In the genomic region with DNA sequence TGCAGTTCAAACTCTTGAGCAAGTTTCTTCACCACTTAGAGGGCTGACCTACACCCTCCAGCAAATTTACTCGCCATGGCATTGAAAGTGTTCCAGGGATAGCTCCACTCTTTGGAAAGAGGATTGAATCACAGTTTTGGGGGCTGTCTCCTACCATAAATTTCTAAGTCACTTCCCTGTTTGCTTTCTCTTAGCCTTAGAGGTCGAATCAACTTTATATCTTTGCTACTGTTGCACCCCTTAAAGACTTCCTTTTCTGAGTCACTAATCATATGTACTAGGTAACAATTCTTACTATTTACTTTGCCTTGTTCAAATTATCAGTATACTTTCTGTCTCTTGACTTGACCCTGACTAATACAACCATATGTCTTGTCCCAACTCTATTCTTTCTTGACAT, we compare ENCODE assay signal across 30 cellular contexts.
"Had no signal": no experiment of that assay in that cellular context is flagged by ENCODE, and none has a peak within 500 bp of the region (broad histone marks: within the 10 kb centered on the region; RNA-seq: fewer than 3 reads in every experiment).

No MANE protein-coding gene starts in this region.

- H3K4me3 ChIP-seq: ascending aorta, breast epithelium, coronary artery, dorsolateral prefrontal cortex had no signal

- H3K36me3 ChIP-seq: ascending aorta, breast epithelium, WERI-Rb-1 had no signal

- H3K27me3 ChIP-seq: ascending aorta, breast epithelium, dorsolateral prefrontal cortex had no signal

- H3K27ac ChIP-seq: ascending aorta, breast epithelium, coronary artery, dorsolateral prefrontal cortex, WERI-Rb-1 had no signal

- ATAC-seq: activated CD4-positive, alpha-beta T cell treated with anti-CD3 and anti-CD28 coated beads for 36 hours; activated CD4-positive, CD25-positive, alpha-beta regulatory T cell treated with anti-CD3 and anti-CD28 coated beads, Interleukin-2, amount 50 U/mL, for 24 hours; activated CD8-positive, alpha-beta memory T cell treated with anti-CD3 and anti-CD28 coated beads, Interleukin-2, amount 10 ng/mL, durations not matched to agents 7 days and 5 days; activated CD8-positive, alpha-beta T cell treated with anti-CD3 and anti-CD28 coated beads, Interleukin-2, amount 10 ng/mL, durations not matched to agents 7 days and 5 days; esophagus mucosa had no signal

- H3K9me3 ChIP-seq: ascending aorta, breast epithelium had no signal

- DNase-seq: activated B cell treated with CpG ODN at 0.5 μM for 24 hours; activated CD4-positive, alpha-beta memory T cell treated with anti-CD3 and anti-CD28 coated beads for 36 hours; activated CD4-positive, alpha-beta T cell treated with anti-CD3 and anti-CD28 coated beads for 36 hours; activated CD4-positive, alpha-beta T cell treated with anti-CD3 and anti-CD28 coated beads, Interleukin-2, amount 10 ng/mL, durations not matched to agents 24 days and 14 days; activated CD8-positive, alpha-beta memory T cell treated with anti-CD3 and anti-CD28 coated beads, Interleukin-2, amount 10 ng/mL, durations not matched to agents 7 days and 5 days; activated CD8-positive, alpha-beta memory T cell treated with anti-CD3 and anti-CD28 coated beads, Interleukin-2, amount 50 U/mL, for 4 hours; activated CD8-positive, alpha-beta T cell treated with anti-CD3 and anti-CD28 coated beads, Interleukin-2, amount 10 ng/mL, durations not matched to agents 7 days and 5 days; activated effector memory CD4-positive, alpha-beta T cell treated with anti-CD3 and anti-CD28 coated beads, Interleukin-2, amount 50 U/mL, for 16 hours; activated naive CD4-positive, alpha-beta T cell treated with anti-CD3 and anti-CD28 coated beads for 36 hours; activated naive CD8-positive, alpha-beta T cell treated with anti-CD3 and anti-CD28 coated beads, Interleukin-2, amount 10 ng/mL, durations not matched to agents 7 days and 5 days; activated T-cell treated with anti-CD3 and anti-CD28 coated beads, Interleukin-2, amount 50 U/mL, for 1 hour; activated T-cell treated with anti-CD3 and anti-CD28 coated beads, Interleukin-2, amount 50 U/mL, for 48 hours; dorsolateral prefrontal cortex; effector memory CD4-positive, alpha-beta T cell; endodermal cell; foreskin fibroblast; head of caudate nucleus; T-helper 2 cell; WERI-Rb-1 had no signal

- H3K4me1 Mint-ChIP-seq: activated CD4-positive, alpha-beta T cell treated with anti-CD3 and anti-CD28 coated beads for 36 hours; activated CD4-positive, alpha-beta T cell treated with anti-CD3 and anti-CD28 coated beads, Interleukin-2, amount 10 ng/mL, durations not matched to agents 24 days and 14 days; activated CD8-positive, alpha-beta memory T cell treated with anti-CD3 and anti-CD28 coated beads, Interleukin-2, amount 10 ng/mL, durations not matched to agents 7 days and 5 days; activated naive CD4-positive, alpha-beta T cell treated with anti-CD3 and anti-CD28 coated beads, Interleukin-2, amount 50 U/mL, for 24 hours; activated naive CD8-positive, alpha-beta T cell treated with anti-CD3 and anti-CD28 coated beads, Interleukin-2, amount 10 ng/mL, durations not matched to agents 7 days and 5 days; brain; central memory CD8-positive, alpha-beta T cell; endodermal cell had no signal

- H3K27me3 Mint-ChIP-seq: activated B cell treated with CpG ODN at 0.5 μM for 24 hours; activated CD4-positive, alpha-beta memory T cell treated with anti-CD3 and anti-CD28 coated beads for 36 hours; activated CD4-positive, alpha-beta T cell treated with anti-CD3 and anti-CD28 coated beads for 36 hours; activated CD4-positive, alpha-beta T cell treated with anti-CD3 and anti-CD28 coated beads, Interleukin-2, amount 10 ng/mL, durations not matched to agents 24 days and 14 days; activated CD8-positive, alpha-beta memory T cell treated with anti-CD3 and anti-CD28 coated beads, Interleukin-2, amount 10 ng/mL, durations not matched to agents 7 days and 5 days; activated naive CD4-positive, alpha-beta T cell treated with anti-CD3 and anti-CD28 coated beads, Interleukin-2, amount 50 U/mL, for 24 hours; activated naive CD8-positive, alpha-beta T cell treated with anti-CD3 and anti-CD28 coated beads, Interleukin-2, amount 10 ng/mL, durations not matched to agents 7 days and 5 days; brain; central memory CD8-positive, alpha-beta T cell; dendritic cell treated with granulocyte-macrophage colony-stimulating factor and Interleukin-4, amounts not matched to agents 40 ng/mL and 50 ng/mL, for 4 days had no signal

- H3K4me3 Mint-ChIP-seq: activated B cell treated with CpG ODN at 0.5 μM for 24 hours; activated CD4-positive, alpha-beta memory T cell treated with anti-CD3 and anti-CD28 coated beads for 36 hours; activated CD4-positive, alpha-beta T cell treated with anti-CD3 and anti-CD28 coated beads for 36 hours; activated CD4-positive, alpha-beta T cell treated with anti-CD3 and anti-CD28 coated beads, Interleukin-2, amount 10 ng/mL, durations not matched to agents 24 days and 14 days; activated CD8-positive, alpha-beta memory T cell treated with anti-CD3 and anti-CD28 coated beads, Interleukin-2, amount 10 ng/mL, durations not matched to agents 7 days and 5 days; activated CD8-positive, alpha-beta T cell treated with anti-CD3 and anti-CD28 coated beads, Interleukin-2, amount 10 ng/mL, durations not matched to agents 7 days and 5 days; activated naive CD4-positive, alpha-beta T cell treated with anti-CD3 and anti-CD28 coated beads for 36 hours; activated naive CD4-positive, alpha-beta T cell treated with anti-CD3 and anti-CD28 coated beads, Interleukin-2, amount 50 U/mL, for 24 hours; activated naive CD8-positive, alpha-beta T cell treated with anti-CD3 and anti-CD28 coated beads, Interleukin-2, amount 10 ng/mL, durations not matched to agents 7 days and 5 days; activated T-helper 1 cell treated with anti-CD3 and anti-CD28 coated beads, Interleukin-12 subunit alpha, Interleukin-12 subunit beta, Interleukin-2, Interleukin-4 antibody, amounts not matched to agents 30 ng/mL and 10 ng/mL and 1 ng/mL, durations not matched to agents 14 hours and 24 hours and 36 hours; brain; central memory CD8-positive, alpha-beta T cell; dendritic cell treated with granulocyte-macrophage colony-stimulating factor and Interleukin-4, amounts not matched to agents 40 ng/mL and 50 ng/mL, for 4 days; endodermal cell had no signal

- H3K4me1 ChIP-seq: ascending aorta, breast epithelium had no signal

- H3K36me3 Mint-ChIP-seq: activated CD4-positive, alpha-beta memory T cell treated with anti-CD3 and anti-CD28 coated beads for 36 hours; activated CD8-positive, alpha-beta memory T cell treated with anti-CD3 and anti-CD28 coated beads, Interleukin-2, amount 10 ng/mL, durations not matched to agents 7 days and 5 days; activated naive CD4-positive, alpha-beta T cell treated with anti-CD3 and anti-CD28 coated beads, Interleukin-2, amount 50 U/mL, for 24 hours; activated naive CD8-positive, alpha-beta T cell treated with anti-CD3 and anti-CD28 coated beads, Interleukin-2, amount 10 ng/mL, durations not matched to agents 7 days and 5 days; brain had no signal

- H3K9me3 Mint-ChIP-seq: activated B cell treated with CpG ODN at 0.5 μM for 24 hours; activated CD4-positive, alpha-beta T cell treated with anti-CD3 and anti-CD28 coated beads, Interleukin-2, amount 10 ng/mL, durations not matched to agents 24 days and 14 days; activated naive CD4-positive, alpha-beta T cell treated with anti-CD3 and anti-CD28 coated beads, Interleukin-2, amount 50 U/mL, for 24 hours; activated naive CD8-positive, alpha-beta T cell treated with anti-CD3 and anti-CD28 coated beads, Interleukin-2, amount 10 ng/mL, durations not matched to agents 7 days and 5 days; activated T-helper 1 cell treated with anti-CD3 and anti-CD28 coated beads, Interleukin-12 subunit alpha, Interleukin-12 subunit beta, Interleukin-2, Interleukin-4 antibody, amounts not matched to agents 30 ng/mL and 10 ng/mL and 1 ng/mL, durations not matched to agents 14 hours and 24 hours and 36 hours; brain; dendritic cell treated with granulocyte-macrophage colony-stimulating factor and Interleukin-4, amounts not matched to agents 40 ng/mL and 50 ng/mL, for 4 days; endodermal cell had no signal

- H3K27ac Mint-ChIP-seq: activated B cell treated with CpG ODN at 0.5 μM for 24 hours; activated CD4-positive, alpha-beta memory T cell treated with anti-CD3 and anti-CD28 coated beads for 36 hours; activated CD4-positive, alpha-beta T cell treated with anti-CD3 and anti-CD28 coated beads for 36 hours; activated CD4-positive, alpha-beta T cell treated with anti-CD3 and anti-CD28 coated beads, Interleukin-2, amount 10 ng/mL, durations not matched to agents 24 days and 14 days; activated CD8-positive, alpha-beta memory T cell treated with anti-CD3 and anti-CD28 coated beads, Interleukin-2, amount 10 ng/mL, durations not matched to agents 7 days and 5 days; activated CD8-positive, alpha-beta T cell treated with anti-CD3 and anti-CD28 coated beads, Interleukin-2, amount 10 ng/mL, durations not matched to agents 7 days and 5 days; activated naive CD4-positive, alpha-beta T cell treated with anti-CD3 and anti-CD28 coated beads for 36 hours; activated naive CD4-positive, alpha-beta T cell treated with anti-CD3 and anti-CD28 coated beads, Interleukin-2, amount 50 U/mL, for 24 hours; activated naive CD8-positive, alpha-beta T cell treated with anti-CD3 and anti-CD28 coated beads, Interleukin-2, amount 10 ng/mL, durations not matched to agents 7 days and 5 days; activated T-helper 1 cell treated with anti-CD3 and anti-CD28 coated beads, Interleukin-12 subunit alpha, Interleukin-12 subunit beta, Interleukin-2, Interleukin-4 antibody, amounts not matched to agents 30 ng/mL and 10 ng/mL and 1 ng/mL, durations not matched to agents 14 hours and 24 hours and 36 hours; activated T-helper 2 cell treated with anti-CD3 and anti-CD28 coated beads, Interferon-gamma antibody, Interleukin-2, Interleukin-4, amounts not matched to agents 10 μg/mL and 5 μg/mL and 100 μg/mL, durations not matched to agents 14 hours and 24 hours and 36 hours; brain; dendritic cell treated with granulocyte-macrophage colony-stimulating factor and Interleukin-4, amounts not matched to agents 40 ng/mL and 50 ng/mL, for 4 days; endodermal cell had no signal
